Comparison of ENCODE assay signal across 8 cellular contexts in genomic region chr14:50003213-50004021, GRCh38.
A peak's percentile ranks its signal among the peaks of the same experiment; 100 is the strongest.
DNase-seq lines count a peak whose midpoint lies in the region; ATAC-seq and TF ChIP-seq lines count a peak whose summit lies in the region.

No MANE protein-coding gene starts in this region.

- H3K9ac ChIP-seq in liver (ENCODE audit: low read depth in 1 of 2, low read length in 2 of 2), result peak overlapping the region; percentile 89 to 94

- peak; percentile 52 to 56 for DNase-seq in NCI-H187 (lab: John Stamatoyannopoulos, UW)
- no peak for DNase-seq in NCI-H187 treated with DMSO at 0.1 percent for 48 hours (lab: John Stamatoyannopoulos, UW)
- peak; percentile 85 for DNase-seq in NCI-H2107 treated with DMSO at 0.1 percent for 48 hours (lab: John Stamatoyannopoulos, UW; ENCODE audit: unreplicated experiment)
- peak; percentile 55 for DNase-seq in activated CD4-positive, CD25-positive, alpha-beta regulatory T cell treated with anti-CD3 and anti-CD28 coated beads, Interleukin-2, amount 50 U/mL, for 16 hours (ENCODE audit: low read depth, low spot score)
- peak; percentile 50 for DNase-seq in choroid plexus epithelial cell (ENCODE audit: low read depth)
- DNase-seq in stimulated activated CD4-positive, alpha-beta T cell treated with anti-CD3 and anti-CD28 coated beads, TNF-alpha, amount 100 ng/mL, for 24 hours (ENCODE audit: low read depth in 3 of 3), result peak; percentile 35 to 78 (median 59)

- 2% methylated on average over 54 of the region's 54 CpGs for WGBS in liver

- peak; percentile 21 for TF ChIP-seq CTCF in choroid plexus epithelial cell (conservative IDR thresholded peaks at IDR 0.05; ENCODE audit: low read depth, low read length)
- TF ChIP-seq CTCF in liver (IDR thresholded peaks at IDR 0.05; ENCODE audit: low read depth, low read length, missing input control), result no peak

- peak overlapping the region; percentile 92 to 94 for H3K27ac ChIP-seq in liver (ENCODE audit: low read depth in 1 of 2, low read length in 2 of 2)

- peak; percentile 49 to 50 for TF ChIP-seq RAD21 in liver (IDR thresholded peaks at IDR 0.05)

- H3K9me3 ChIP-seq in liver (ENCODE audit: control insufficient read depth in 4 of 4, low read length in 3 of 4), result no peaks in the 10 kb centered on the region

- H3K4me3 ChIP-seq in choroid plexus epithelial cell (ENCODE audit: low read depth, low read length), result peak overlapping the region; percentile 57
- peak overlapping the region; percentile 21 to 64 (median 41) for H3K4me3 ChIP-seq in liver (ENCODE audit: low read depth in 1 of 3, low read length in 3 of 3)

- H3K27me3 ChIP-seq in liver (ENCODE audit: control insufficient read depth in 4 of 4, insufficient read depth in 4 of 4, low read length in 3 of 4), result no peaks in the 10 kb centered on the region

- peaks cover 9 to 42% (median 34%) of the 10 kb centered on the region in 4 donors for H3K4me1 ChIP-seq in liver (ENCODE audit: control insufficient read depth in 4 of 4, insufficient read depth in 4 of 4, low read length in 3 of 4)

- peak; percentile 44 for ATAC-seq in HG02840 (IDR thresholded peaks at IDR 0.05; ENCODE audit: low FRiP score, unreplicated experiment)

- H3K36me3 ChIP-seq in liver (ENCODE audit: control insufficient read depth in 4 of 4, insufficient read depth in 3 of 4, low read depth in 1 of 4, low read length in 3 of 4), result no peaks in the 10 kb centered on the region

TF ChIP-seq in liver, 16 proteins besides CTCF, POLR2A, EP300 and RAD21:
- TF ChIP-seq GABPA (IDR thresholded peaks at IDR 0.05 in 1 of 2, conservative IDR thresholded peaks at IDR 0.05 in 1 of 2) (peak in 1 of 2 donors; percentile 51), FOXA1 (IDR thresholded peaks at IDR 0.05) (peak; percentile 54), ATF3 (IDR thresholded peaks at IDR 0.05) (no peak), EGR1 (IDR thresholded peaks at IDR 0.05; ENCODE audit: low read depth in 2 of 2) (peak; percentile 96), ZBTB33 (IDR thresholded peaks at IDR 0.05) (no peak), NR2F2 (IDR thresholded peaks at IDR 0.05) (peak; percentile 64), FOXA2 (IDR thresholded peaks at IDR 0.05) (peak; percentile 85), TAF1 (conservative IDR thresholded peaks at IDR 0.05) (peak; percentile 73), HNF4A (conservative IDR thresholded peaks at IDR 0.05) (peak; percentile 90 to 97), REST (IDR thresholded peaks at IDR 0.05) (peak; percentile 50), YY1 (IDR thresholded peaks at IDR 0.05) (peak; percentile 69), SP1 (IDR thresholded peaks at IDR 0.05) (peak; percentile 80), JUND (IDR thresholded peaks at IDR 0.05) (peak; percentile 26 to 45), HNF4G (IDR thresholded peaks at IDR 0.05) (peak; percentile 88), RXRA (IDR thresholded peaks at IDR 0.05) (peak; percentile 73 to 81)
- TF ChIP-seq, protein P1, sequence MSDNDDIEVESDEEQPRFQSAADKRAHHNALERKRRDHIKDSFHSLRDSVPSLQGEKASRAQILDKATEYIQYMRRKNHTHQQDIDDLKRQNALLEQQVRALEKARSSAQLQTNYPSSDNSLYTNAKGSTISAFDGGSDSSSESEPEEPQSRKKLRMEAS (IDR thresholded peaks at IDR 0.05), result peak; percentile 91
TF ChIP-seq in liver: peak in this region for 14.
